In genomic region chr17:28256370-28256769, GRCh38 we compare ENCODE assay signal across 1 cellular context.
TF ChIP-seq lines count a peak whose summit lies in the region.

No MANE protein-coding gene starts in this region.

TF ChIP-seq in K562, 482 proteins besides CTCF, POLR2A, EP300 and RAD21 (continued from another document):
- no peak for TF ChIP-seq E2F4 (CRISPR knock-in tag; IDR thresholded peaks at IDR 0.05; ENCODE audit: low read depth)
